ENCODE assay signal across 8 cellular contexts in the genomic region with DNA sequence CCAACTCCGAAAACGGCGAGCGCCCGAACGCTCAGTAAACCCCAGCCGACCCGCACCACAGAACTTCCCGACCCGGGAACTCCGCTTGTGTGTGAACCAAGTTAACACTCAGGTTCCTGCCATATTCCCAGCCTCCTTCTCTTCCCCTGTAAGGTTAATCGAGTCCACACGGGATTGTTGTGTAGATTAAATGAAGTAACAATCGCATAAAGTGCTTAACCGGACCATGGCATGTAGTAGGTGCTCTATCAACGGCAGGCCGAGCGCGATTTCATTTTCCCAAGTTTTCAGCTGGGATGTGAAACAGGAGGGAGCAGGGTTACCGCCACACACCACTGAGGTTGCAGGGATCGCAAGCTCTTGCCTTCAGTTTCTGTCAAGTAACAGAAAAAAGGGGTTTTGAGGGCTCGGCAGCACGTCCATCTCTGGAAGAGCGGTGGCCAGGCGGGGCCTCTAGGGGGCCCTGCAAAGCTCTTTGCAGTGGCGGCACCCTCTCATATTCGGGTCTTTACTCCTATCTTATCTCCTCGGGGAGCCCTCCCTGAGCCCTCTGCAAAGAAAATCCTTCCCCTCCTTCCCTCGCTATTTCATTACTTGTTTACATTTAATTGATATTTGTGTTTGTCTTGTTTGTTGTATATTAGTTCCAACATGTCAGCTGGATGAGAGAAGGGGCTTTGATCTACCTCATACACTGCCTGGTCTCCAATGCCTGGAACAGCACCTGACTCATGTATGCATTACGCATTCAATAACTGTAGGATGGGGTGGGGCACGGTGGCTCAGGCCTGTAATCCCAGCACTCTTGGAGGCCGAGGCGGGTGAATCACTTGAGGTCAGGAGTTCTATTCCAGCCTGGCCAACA. TPM values are rescaled to one million over a fixed set of nuclear protein-coding genes. Genes with fewer than 3 reads are reported as not detected.
A peak's percentile ranks its signal among the peaks of the same experiment; 100 is the strongest.
DNase-seq lines count a peak whose midpoint lies in the region; ATAC-seq and TF ChIP-seq lines count a peak whose summit lies in the region.

No MANE protein-coding gene starts in this region.

- WGBS in heart right ventricle, 2 donors: 11 to 13% methylated on average over 33 of the region's 33 CpGs

- no peaks in the 10 kb centered on the region for H3K9me3 ChIP-seq in heart right ventricle

- H3K4me1 Mint-ChIP-seq in activated T-helper 17 cell treated with anti-CD3 and anti-CD28 coated beads, Interleukin-2, amount 50 U/mL, for 72 hours: peaks cover 4% of the 10 kb centered on the region

- DNase-seq in Right ventricle myocardium superior: no peak
- DNase-seq in left ventricle myocardium superior: no peak
- peak; percentile 64 for DNase-seq in NCI-H1694 treated with DMSO at 0.1 percent for 48 hours (lab: John Stamatoyannopoulos, UW)
- DNase-seq in heart right ventricle: no peak
- no peak for DNase-seq in effector CD8-positive, alpha-beta T cell (lab: John Stamatoyannopoulos, UW)
- DNase-seq in putamen (ENCODE audit: low spot score): no peak

- ATAC-seq in Right ventricle myocardium superior (ENCODE audit: poor library complexity) (peak; percentile 25), left ventricle myocardium superior (no peak), heart right ventricle (peak in 3 of 8 donors; percentile 3 to 43 (median 42))
- peak; percentile 48 for ATAC-seq in activated T-helper 17 cell treated with anti-CD3 and anti-CD28 coated beads, Interleukin-2, amount 50 U/mL, for 72 hours (replicated peaks)

- H3K27me3 Mint-ChIP-seq in activated T-helper 17 cell treated with anti-CD3 and anti-CD28 coated beads, Interleukin-2, amount 50 U/mL, for 72 hours: peaks cover 13% of the 10 kb centered on the region

- intact Hi-C loops in Right ventricle myocardium superior (cut with DNase I) (no loop called here), left ventricle myocardium superior (cut with micrococcal nuclease) (no loop called here), heart right ventricle (cut with DNase I) (loop anchor here in 2 of 10 donors (10.0 kb wide), 1 partner anchor 50 kb away; no protein-coding TSS in a partner anchor)

- peak in 7 of 9 donors; percentile 32 to 55 (median 48) for TF ChIP-seq CTCF in heart right ventricle (IDR thresholded peaks at IDR 0.05)

- peaks cover 0 to 19% (median 11%) of the 10 kb centered on the region in 9 donors for H3K4me1 ChIP-seq in heart right ventricle
- H3K4me1 ChIP-seq in rectal smooth muscle tissue (ENCODE audit: control insufficient read depth, insufficient read depth, low read length): no peaks in the 10 kb centered on the region

- H3K4me3 Mint-ChIP-seq in activated T-helper 17 cell treated with anti-CD3 and anti-CD28 coated beads, Interleukin-2, amount 50 U/mL, for 72 hours: peak overlapping the region; percentile 88

- H3K36me3 ChIP-seq in heart right ventricle: no peaks in the 10 kb centered on the region
- H3K36me3 ChIP-seq in rectal smooth muscle tissue (ENCODE audit: control insufficient read depth, insufficient read depth, low read length): no peaks in the 10 kb centered on the region

- H3K27ac Mint-ChIP-seq in activated T-helper 17 cell treated with anti-CD3 and anti-CD28 coated beads, Interleukin-2, amount 50 U/mL, for 72 hours: peak overlapping the region; percentile 86

- no peak overlapping the region for H3K9ac ChIP-seq in rectal smooth muscle tissue (ENCODE audit: low read length)

- H3K4me3 ChIP-seq in heart right ventricle (peak overlapping the region; percentile 21 to 98 (median 68)), rectal smooth muscle tissue (ENCODE audit: low read length) (peak overlapping the region; percentile 56)

- H3K27ac ChIP-seq in heart right ventricle: peak overlapping the region in 2 of 10 donors; percentile 4 to 10
- H3K27ac ChIP-seq in rectal smooth muscle tissue (ENCODE audit: low read depth, low read length): no peak overlapping the region

- peaks cover 5% of the 10 kb centered on the region for H3K36me3 Mint-ChIP-seq in activated T-helper 17 cell treated with anti-CD3 and anti-CD28 coated beads, Interleukin-2, amount 50 U/mL, for 72 hours (ENCODE audit: low read depth)

- H3K27me3 ChIP-seq in heart right ventricle (peaks cover 0 to 54% (median 0%) of the 10 kb centered on the region in 7 donors), rectal smooth muscle tissue (ENCODE audit: control insufficient read depth, insufficient read depth, low read length) (no peaks in the 10 kb centered on the region)

- no peaks in the 10 kb centered on the region for H3K9me3 Mint-ChIP-seq in activated T-helper 17 cell treated with anti-CD3 and anti-CD28 coated beads, Interleukin-2, amount 50 U/mL, for 72 hours

RNA-seq across cellular contexts. Expression of a gene that starts 0.8 kb away (rescaled TPM):
- total RNA-seq in Right ventricle myocardium superior (16.2 TPM), left ventricle myocardium superior (19.2 TPM), heart right ventricle (10 to 100 TPM; 15.6 to 46.9 (median 24.0) TPM)
- total RNA-seq in activated T-helper 17 cell treated with anti-CD3 and anti-CD28 coated beads, Interleukin-2, amount 50 U/mL, for 72 hours: 10 to 100 TPM in 1 of 2 donors, 1 to 10 TPM in 1; 2.7 to 35.2 TPM
- 10 to 100 TPM; 15.3 to 34.0 TPM for polyA plus RNA-seq in heart right ventricle
